In genomic region chrX:131734621-131735020, GRCh38 we compare ENCODE assay signal across 9 cellular contexts.
A peak's percentile ranks its signal among the peaks of the same experiment; 100 is the strongest.
DNase-seq lines count a peak whose midpoint lies in the region; ATAC-seq and TF ChIP-seq lines count a peak whose summit lies in the region.
"Had no signal": no experiment of that assay in that cellular context is flagged by ENCODE, and none has a peak within 500 bp of the region (broad histone marks: within the 10 kb centered on the region; RNA-seq: fewer than 3 reads in every experiment).

No MANE protein-coding gene starts in this region.

- peak in 4 of 5 donors; percentile 63 to 75 (median 74) for DNase-seq in CD4-positive, alpha-beta memory T cell
- peak; percentile 61 for DNase-seq in T-helper 9 cell
- peak in 1 of 2 donors; percentile 77 for DNase-seq in left lung
- no peak for DNase-seq in GM13977 (ENCODE audit: low spot score)
- no peak for DNase-seq in activated naive CD4-positive, alpha-beta T cell treated with anti-CD3 and anti-CD28 coated beads, Interleukin-2, amount 50 U/mL, for 16 hours
- no peak for DNase-seq in HUDEP-2 (lab: John Stamatoyannopoulos, UW; ENCODE audit: unreplicated experiment in 76 of 76)
- no peak for DNase-seq in HFFc6
- DNase-seq: amniotic stem cell had no signal

- H3K9me3 Mint-ChIP-seq in CD4-positive, alpha-beta memory T cell, result peaks cover 0 to 4% (median under 1%) of the 10 kb centered on the region in 8 donors
- peaks cover under 1% of the 10 kb centered on the region for H3K9me3 Mint-ChIP-seq in HFFc6

- peaks cover 0 to 8% (median 0%) of the 10 kb centered on the region in 4 donors for H3K4me1 Mint-ChIP-seq in CD4-positive, alpha-beta memory T cell
- H3K4me1 Mint-ChIP-seq in HFFc6 (ENCODE audit: low read depth), result no peaks in the 10 kb centered on the region

- H3K9me3 ChIP-seq in CD4-positive, alpha-beta memory T cell (ENCODE audit: control insufficient read depth in 1 of 2, low read length in 2 of 2), result no peaks in the 10 kb centered on the region
- H3K9me3 ChIP-seq in left lung, result no peaks in the 10 kb centered on the region

- peak overlapping the region in 4 of 8 donors; percentile 0 to 44 (median 38) for H3K4me3 Mint-ChIP-seq in CD4-positive, alpha-beta memory T cell
- no peak overlapping the region for H3K4me3 Mint-ChIP-seq in HFFc6

- H3K36me3 ChIP-seq in CD4-positive, alpha-beta memory T cell (ENCODE audit: insufficient read depth, low read length), result no peaks in the 10 kb centered on the region
- H3K36me3 ChIP-seq in left lung, result no peaks in the 10 kb centered on the region

- no peaks in the 10 kb centered on the region for H3K4me1 ChIP-seq in CD4-positive, alpha-beta memory T cell (ENCODE audit: insufficient read depth, low read length)
- H3K4me1 ChIP-seq in left lung, result no peaks in the 10 kb centered on the region

- H3K27me3 ChIP-seq in CD4-positive, alpha-beta memory T cell (ENCODE audit: insufficient read depth, low read length), result no peaks in the 10 kb centered on the region
- H3K27me3 ChIP-seq in left lung, result no peaks in the 10 kb centered on the region

- H3K36me3 Mint-ChIP-seq in CD4-positive, alpha-beta memory T cell, result no peaks in the 10 kb centered on the region
- no peaks in the 10 kb centered on the region for H3K36me3 Mint-ChIP-seq in HFFc6 (ENCODE audit: low read depth)

- ATAC-seq in GM21723 (IDR thresholded peaks at IDR 0.05; ENCODE audit: unreplicated experiment) (peak; percentile 85), left lung (peak; percentile 99)

- CTCF ChIA-PET in CD4-positive, alpha-beta memory T cell (lab: Charles Lee; ENCODE audit: partially characterized antibody), result no interaction called here

- peak in 1 of 2 donors; percentile 8 for TF ChIP-seq CTCF in left lung (IDR thresholded peaks at IDR 0.05)
- no peak for TF ChIP-seq CTCF in GM13977 (IDR thresholded peaks at IDR 0.05; ENCODE audit: extremely low read depth, insufficient read depth, missing control alignments)
- no peak for TF ChIP-seq CTCF in HFFc6 (IDR thresholded peaks at IDR 0.05)

- H3K4me3 ChIP-seq in CD4-positive, alpha-beta memory T cell (ENCODE audit: low read length in 2 of 2), result no peak overlapping the region
- H3K4me3 ChIP-seq in left lung, result no peak overlapping the region

- in situ Hi-C loops in GM13977 (cut with MboI; ENCODE audit: low pct_unique_long_range_greater_than_20kb, low sequenced_read_pairs, unreplicated experiment), result no loop called here

- POLR2A ChIA-PET in CD4-positive, alpha-beta memory T cell (lab: Charles Lee; ENCODE audit: partially characterized antibody), result no interaction called here

- H3K27ac Mint-ChIP-seq in CD4-positive, alpha-beta memory T cell, result peak overlapping the region in 1 of 7 donors; percentile 38
- H3K27ac Mint-ChIP-seq in HFFc6, result no peak overlapping the region

- intact Hi-C loops in CD4-positive, alpha-beta memory T cell (cut with micrococcal nuclease), result no loop called here
- intact Hi-C loops in left lung (cut with DNase I), result no loop called here

- no peaks in the 10 kb centered on the region for H3K27me3 Mint-ChIP-seq in CD4-positive, alpha-beta memory T cell
- H3K27me3 Mint-ChIP-seq in HFFc6 (ENCODE audit: insufficient read depth), result no peaks in the 10 kb centered on the region

- no peak overlapping the region for H3K27ac ChIP-seq in CD4-positive, alpha-beta memory T cell (ENCODE audit: low read depth, low read length)
- no peak overlapping the region for H3K27ac ChIP-seq in left lung

Comparison
In these comparisons a context has a peak if more than half of its experiments do, and no peak if none do; other contexts are left out.
1. DNase-seq: peak in CD4-positive, alpha-beta memory T cell (4 of 5) and T-helper 9 cell (single experiment); none in GM13977 (single experiment), activated naive CD4-positive, alpha-beta T cell treated with anti-CD3 and anti-CD28 coated beads, Interleukin-2, amount 50 U/mL, for 16 hours (single experiment), HUDEP-2 (0 of 76) and HFFc6 (single experiment).